9 cellular contexts compared by ENCODE assay signal in genomic region chr4:89509708-89510269, GRCh38.
DNase-seq lines count a peak whose midpoint lies in the region; ATAC-seq and TF ChIP-seq lines count a peak whose summit lies in the region.
"Had no signal": no experiment of that assay in that cellular context is flagged by ENCODE, and none has a peak within 500 bp of the region (broad histone marks: within the 10 kb centered on the region; RNA-seq: fewer than 3 reads in every experiment).

No MANE protein-coding gene starts in this region.

- no peaks in the 10 kb centered on the region for H3K36me3 ChIP-seq in CD8-positive, alpha-beta memory T cell (ENCODE audit: insufficient read depth, low read length)

- no peak overlapping the region for H3K27ac ChIP-seq in CD8-positive, alpha-beta memory T cell (ENCODE audit: low read depth, low read length)

- no peaks in the 10 kb centered on the region for H3K27me3 ChIP-seq in CD8-positive, alpha-beta memory T cell (ENCODE audit: insufficient read depth, low read length, poor library complexity, severe bottlenecking)

- TF ChIP-seq CTCF in astrocyte of the cerebellum (IDR thresholded peaks at IDR 0.05; ENCODE audit: low read depth, low read length, missing control alignments) (no peak), CD14-positive monocyte (IDR thresholded peaks at IDR 0.05) (no peak)

- peaks cover 0 to 2% (median 0%) of the 10 kb centered on the region in 3 donors for H3K36me3 Mint-ChIP-seq in CD8-positive, alpha-beta memory T cell
- no peaks in the 10 kb centered on the region for H3K36me3 Mint-ChIP-seq in CD14-positive monocyte

- peaks cover 3 to 15% of the 10 kb centered on the region in 2 donors for H3K27me3 Mint-ChIP-seq in CD8-positive, alpha-beta memory T cell
- H3K27me3 Mint-ChIP-seq in CD14-positive monocyte (ENCODE audit: low read depth in 3 of 3): no peaks in the 10 kb centered on the region

- H3K9me3 ChIP-seq in CD8-positive, alpha-beta memory T cell (ENCODE audit: low read length): no peaks in the 10 kb centered on the region

- H3K9me3 Mint-ChIP-seq in CD8-positive, alpha-beta memory T cell: peaks cover 0 to 2% (median 0%) of the 10 kb centered on the region in 5 donors
- peaks cover 0 to 6% (median 2%) of the 10 kb centered on the region in 7 donors for H3K9me3 Mint-ChIP-seq in CD14-positive monocyte

- in situ Hi-C loops in astrocyte of the cerebellum (cut with HindIII; ENCODE audit: low sequenced_read_pairs): no loop called here

- DNase-seq in CD8-positive, alpha-beta memory T cell: peak in 1 of 5 donors; percentile 32
- DNase-seq in GM19240 (ENCODE audit: insufficient read length, low spot score): peak; percentile 23
- peak; percentile 39 for DNase-seq in astrocyte of the cerebellum (ENCODE audit: low read depth)
- no peak for DNase-seq in NOMO-1 treated with DMSO at 0.1 percent for 48 hours (lab: John Stamatoyannopoulos, UW; ENCODE audit: unreplicated experiment)
- no peak for DNase-seq in amniotic stem cell (lab: John Stamatoyannopoulos, UW)
- DNase-seq in CD14-positive monocyte (ENCODE audit: low spot score): no peak
- no peak for DNase-seq in activated effector memory CD4-positive, alpha-beta T cell treated with anti-CD3 and anti-CD28 coated beads, Interleukin-2, amount 50 U/mL, for 16 hours

- POLR2A ChIA-PET in CD8-positive, alpha-beta memory T cell (lab: Charles Lee): no interaction called here

- peak overlapping the region in 3 of 8 donors; percentile 5 to 49 (median 21) for H3K27ac Mint-ChIP-seq in CD8-positive, alpha-beta memory T cell
- no peak overlapping the region for H3K27ac Mint-ChIP-seq in CD14-positive monocyte

- peaks cover 10% of the 10 kb centered on the region for H3K4me1 ChIP-seq in CD8-positive, alpha-beta memory T cell (ENCODE audit: insufficient read depth, low read length)

- no peak overlapping the region for H3K4me3 ChIP-seq in CD8-positive, alpha-beta memory T cell (ENCODE audit: low read length)
- H3K4me3 ChIP-seq in astrocyte of the cerebellum (ENCODE audit: low read depth, low read length): no peak overlapping the region

- intact Hi-C loops in CD14-positive monocyte (cut with micrococcal nuclease): no loop called here

- ATAC-seq in HG03103 (IDR thresholded peaks at IDR 0.05; ENCODE audit: low read depth, unreplicated experiment): peak; percentile 99
- ATAC-seq: HCT116 had no signal

- H3K4me3 Mint-ChIP-seq in CD8-positive, alpha-beta memory T cell: peak overlapping the region in 6 of 7 donors; percentile 3 to 67 (median 50)
- H3K4me3 Mint-ChIP-seq in CD14-positive monocyte: no peak overlapping the region

- peaks cover 13 to 19% (median 15%) of the 10 kb centered on the region in 3 donors for H3K4me1 Mint-ChIP-seq in CD8-positive, alpha-beta memory T cell
- peaks cover 10% of the 10 kb centered on the region for H3K4me1 Mint-ChIP-seq in CD14-positive monocyte

- CTCF ChIA-PET in CD8-positive, alpha-beta memory T cell (lab: Charles Lee): no interaction called here

Comparison
In these comparisons a context has a peak if more than half of its experiments do, and no peak if none do; other contexts are left out.
1. DNase-seq: peak in GM19240 (single experiment) and astrocyte of the cerebellum (single experiment); none in NOMO-1 treated with DMSO at 0.1 percent for 48 hours (single experiment), amniotic stem cell (single experiment), CD14-positive monocyte (single experiment) and activated effector memory CD4-positive, alpha-beta T cell treated with anti-CD3 and anti-CD28 coated beads, Interleukin-2, amount 50 U/mL, for 16 hours (single experiment).
2. H3K4me3 Mint-ChIP-seq: peak in CD8-positive, alpha-beta memory T cell (6 of 7); none in CD14-positive monocyte (0 of 2).